ENCODE assay signal across 1 cellular context in the genomic region with DNA sequence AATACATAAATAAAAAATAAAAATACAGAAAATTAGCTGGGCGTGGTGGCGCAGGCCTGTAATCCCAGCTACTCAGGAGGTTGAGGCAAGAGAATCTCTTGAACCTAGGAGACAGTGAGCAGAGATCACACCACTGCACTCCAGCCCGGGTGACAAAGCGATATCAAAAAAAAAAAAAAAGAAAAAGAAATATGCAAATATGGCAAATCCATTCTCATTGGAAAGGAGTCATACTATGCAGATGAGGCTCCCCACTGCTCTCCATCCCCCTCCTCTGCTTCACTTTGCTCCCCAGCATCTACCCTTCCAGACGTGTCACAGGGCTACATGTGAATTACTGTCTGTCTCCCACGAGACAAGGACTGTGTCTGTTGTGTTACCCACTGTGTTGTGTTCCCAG.
TF ChIP-seq lines count a peak whose summit lies in the region.

No MANE protein-coding gene starts in this region.

TF ChIP-seq in HepG2, 621 proteins besides CTCF, POLR2A, EP300 and RAD21:
- TF ChIP-seq, protein P1, sequence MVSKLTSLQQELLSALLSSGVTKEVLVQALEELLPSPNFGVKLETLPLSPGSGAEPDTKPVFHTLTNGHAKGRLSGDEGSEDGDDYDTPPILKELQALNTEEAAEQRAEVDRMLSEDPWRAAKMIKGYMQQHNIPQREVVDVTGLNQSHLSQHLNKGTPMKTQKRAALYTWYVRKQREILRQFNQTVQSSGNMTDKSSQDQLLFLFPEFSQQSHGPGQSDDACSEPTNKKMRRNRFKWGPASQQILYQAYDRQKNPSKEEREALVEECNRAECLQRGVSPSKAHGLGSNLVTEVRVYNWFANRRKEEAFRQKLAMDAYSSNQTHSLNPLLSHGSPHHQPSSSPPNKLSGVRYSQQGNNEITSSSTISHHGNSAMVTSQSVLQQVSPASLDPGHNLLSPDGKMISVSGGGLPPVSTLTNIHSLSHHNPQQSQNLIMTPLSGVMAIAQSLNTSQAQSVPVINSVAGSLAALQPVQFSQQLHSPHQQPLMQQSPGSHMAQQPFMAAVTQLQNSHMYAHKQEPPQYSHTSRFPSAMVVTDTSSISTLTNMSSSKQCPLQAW (CRISPR knock-in tag; IDR thresholded peaks at IDR 0.05) = 0 out of 2 replicates have a peak, but pooled peaks have one; percentile 4
- TF ChIP-seq, protein P2, sequence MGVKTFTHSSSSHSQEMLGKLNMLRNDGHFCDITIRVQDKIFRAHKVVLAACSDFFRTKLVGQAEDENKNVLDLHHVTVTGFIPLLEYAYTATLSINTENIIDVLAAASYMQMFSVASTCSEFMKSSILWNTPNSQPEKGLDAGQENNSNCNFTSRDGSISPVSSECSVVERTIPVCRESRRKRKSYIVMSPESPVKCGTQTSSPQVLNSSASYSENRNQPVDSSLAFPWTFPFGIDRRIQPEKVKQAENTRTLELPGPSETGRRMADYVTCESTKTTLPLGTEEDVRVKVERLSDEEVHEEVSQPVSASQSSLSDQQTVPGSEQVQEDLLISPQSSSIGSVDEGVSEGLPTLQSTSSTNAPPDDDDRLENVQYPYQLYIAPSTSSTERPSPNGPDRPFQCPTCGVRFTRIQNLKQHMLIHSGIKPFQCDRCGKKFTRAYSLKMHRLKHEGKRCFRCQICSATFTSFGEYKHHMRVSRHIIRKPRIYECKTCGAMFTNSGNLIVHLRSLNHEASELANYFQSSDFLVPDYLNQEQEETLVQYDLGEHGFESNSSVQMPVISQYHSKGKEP (CRISPR knock-in tag; IDR thresholded peaks at IDR 0.05) = no peak
- TF ChIP-seq ZNF124 (CRISPR knock-in tag; IDR thresholded peaks at IDR 0.05) = no peak
- TF ChIP-seq ESRRA (CRISPR knock-in tag; IDR thresholded peaks at IDR 0.05; ENCODE audit: low read depth) = no peak
- TF ChIP-seq RORA (CRISPR knock-in tag; IDR thresholded peaks at IDR 0.05) = no peak
- 0 out of 2 replicates have a peak, but pooled peaks have one; percentile 12 for TF ChIP-seq ZFP36L1 (CRISPR knock-in tag; IDR thresholded peaks at IDR 0.05)
- TF ChIP-seq, protein P3, sequence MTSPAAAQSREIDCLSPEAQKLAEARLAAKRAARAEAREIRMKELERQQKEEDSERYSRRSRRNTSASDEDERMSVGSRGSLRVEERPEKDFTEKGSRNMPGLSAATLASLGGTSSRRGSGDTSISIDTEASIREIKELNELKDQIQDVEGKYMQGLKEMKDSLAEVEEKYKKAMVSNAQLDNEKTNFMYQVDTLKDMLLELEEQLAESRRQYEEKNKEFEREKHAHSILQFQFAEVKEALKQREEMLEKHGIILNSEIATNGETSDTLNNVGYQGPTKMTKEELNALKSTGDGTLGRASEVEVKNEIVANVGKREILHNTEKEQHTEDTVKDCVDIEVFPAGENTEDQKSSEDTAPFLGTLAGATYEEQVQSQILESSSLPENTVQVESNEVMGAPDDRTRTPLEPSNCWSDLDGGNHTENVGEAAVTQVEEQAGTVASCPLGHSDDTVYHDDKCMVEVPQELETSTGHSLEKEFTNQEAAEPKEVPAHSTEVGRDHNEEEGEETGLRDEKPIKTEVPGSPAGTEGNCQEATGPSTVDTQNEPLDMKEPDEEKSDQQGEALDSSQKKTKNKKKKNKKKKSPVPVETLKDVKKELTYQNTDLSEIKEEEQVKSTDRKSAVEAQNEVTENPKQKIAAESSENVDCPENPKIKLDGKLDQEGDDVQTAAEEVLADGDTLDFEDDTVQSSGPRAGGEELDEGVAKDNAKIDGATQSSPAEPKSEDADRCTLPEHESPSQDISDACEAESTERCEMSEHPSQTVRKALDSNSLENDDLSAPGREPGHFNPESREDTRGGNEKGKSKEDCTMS (CRISPR knock-in tag; conservative IDR thresholded peaks at IDR 0.05) = no peak
